In the genomic region with DNA sequence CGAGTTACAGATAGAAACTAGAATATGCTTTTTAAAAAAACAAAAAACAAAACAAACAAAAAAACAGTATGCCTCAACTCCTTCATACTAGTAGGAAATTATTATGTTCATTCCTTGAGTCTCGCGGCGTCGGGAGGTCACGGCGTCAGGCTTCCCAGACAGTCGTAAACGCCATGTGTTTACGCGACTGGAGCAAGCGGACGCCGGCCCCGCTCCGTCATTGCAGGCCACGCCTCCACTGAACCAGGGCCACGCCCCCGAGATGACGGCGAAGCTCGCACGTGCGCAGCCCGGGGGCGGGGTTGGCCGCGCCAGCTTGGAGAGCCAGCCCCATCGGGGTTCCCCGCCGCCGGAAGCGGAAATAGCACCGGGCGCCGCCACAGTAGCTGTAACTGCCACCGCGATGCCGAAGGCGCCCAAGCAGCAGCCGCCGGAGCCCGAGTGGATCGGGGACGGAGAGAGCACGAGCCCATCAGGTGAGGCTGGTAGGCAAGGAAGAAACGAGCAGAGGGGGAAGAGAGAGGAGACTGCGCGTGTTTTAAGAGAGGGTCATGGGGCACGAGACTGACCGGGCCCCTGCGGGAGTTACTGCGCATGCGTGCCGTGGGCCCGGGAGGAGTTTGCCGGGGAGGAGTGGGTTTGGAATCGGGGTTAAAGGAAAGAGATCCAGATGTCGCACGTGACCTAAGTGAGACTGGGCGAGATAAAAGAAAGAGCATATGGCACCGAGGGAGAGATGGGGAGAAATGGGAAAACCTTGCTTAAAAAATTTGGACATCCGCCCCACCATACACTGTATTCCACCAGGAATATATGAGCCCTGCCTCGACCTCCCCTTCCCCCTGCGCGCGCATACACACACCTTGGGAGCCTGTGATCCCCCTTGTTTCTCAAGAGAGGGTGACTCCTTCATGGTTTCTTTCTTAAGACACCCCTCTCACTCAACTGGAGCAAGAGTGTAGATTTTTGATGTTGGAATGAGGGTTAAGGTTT, we compare ENCODE assay signal across 8 cellular contexts. TPM values are rescaled to one million over a fixed set of nuclear protein-coding genes. Genes with fewer than 3 reads are reported as not detected.
DNase-seq lines count a peak whose midpoint lies in the region; ATAC-seq and TF ChIP-seq lines count a peak whose summit lies in the region.

A gene (plus strand): TSS at position 358 of the 993 bp plus-strand sequence. CDS start 46 bp downstream, at position 404.

- in situ Hi-C loops in KBM-7 (cut with MboI; ENCODE audit: low pct_unique_long_range_greater_than_20kb, low sequenced_read_pairs) = no loop called here

- H3K27ac ChIP-seq in mucosa of rectum (ENCODE audit: low read depth in 2 of 2, low read length in 2 of 2) = peak within 1 kb of the TSS; percentile 88 to 94

- TF ChIP-seq CTCF in epithelial cell of proximal tubule (conservative IDR thresholded peaks at IDR 0.05; ENCODE audit: low read depth, low read length) = no peak

- H3K4me3 ChIP-seq in epithelial cell of proximal tubule (ENCODE audit: low read depth, low read length) (peak within 1 kb of the TSS; percentile 81), mucosa of rectum (ENCODE audit: low read length in 2 of 2) (peak within 1 kb of the TSS; percentile 87 to 97)

- H3K4me1 Mint-ChIP-seq in activated T-cell treated with anti-CD3 and anti-CD28 coated beads, Interleukin-2, amount 50 U/mL, for 24 hours (ENCODE audit: low read depth) = peaks cover 72% of the 10 kb centered on the region

- H3K9me3 ChIP-seq in mucosa of rectum (ENCODE audit: control insufficient read depth in 2 of 2, low read length in 2 of 2) = no peaks in the 10 kb centered on the region

- H3K4me3 Mint-ChIP-seq in activated T-cell treated with anti-CD3 and anti-CD28 coated beads, Interleukin-2, amount 50 U/mL, for 24 hours = peak within 1 kb of the TSS; percentile 97

- no peaks in the 10 kb centered on the region for H3K9me3 Mint-ChIP-seq in activated T-cell treated with anti-CD3 and anti-CD28 coated beads, Interleukin-2, amount 50 U/mL, for 24 hours

- DNase-seq in DMS153 treated with DMSO at 0.1 percent for 48 hours (lab: John Stamatoyannopoulos, UW; ENCODE audit: unreplicated experiment) (peak; percentile 94), KBM-7 (peak; percentile 98), epithelial cell of proximal tubule (ENCODE audit: low read depth) (peak; percentile 38)
- peak; percentile 100 for DNase-seq in activated T-cell treated with anti-CD3 and anti-CD28 coated beads, Interleukin-2, amount 50 U/mL, for 24 hours
- peak; percentile 100 for DNase-seq in stimulated activated CD8-positive, alpha-beta memory T cell treated with anti-CD3 and anti-CD28 coated beads, Interleukin-4, amount 100 ng/mL, for 48 hours

- no peaks in the 10 kb centered on the region for H3K27me3 Mint-ChIP-seq in activated T-cell treated with anti-CD3 and anti-CD28 coated beads, Interleukin-2, amount 50 U/mL, for 24 hours

- peak within 1 kb of the TSS; percentile 99 for H3K27ac Mint-ChIP-seq in activated T-cell treated with anti-CD3 and anti-CD28 coated beads, Interleukin-2, amount 50 U/mL, for 24 hours

- no peaks in the 10 kb centered on the region for H3K27me3 ChIP-seq in mucosa of rectum (ENCODE audit: control insufficient read depth in 2 of 2, insufficient read depth in 2 of 2, low read length in 2 of 2)

- H3K36me3 Mint-ChIP-seq in activated T-cell treated with anti-CD3 and anti-CD28 coated beads, Interleukin-2, amount 50 U/mL, for 24 hours (ENCODE audit: low read depth) = peaks cover 52% of the 10 kb centered on the region

- ATAC-seq in GM21717 (IDR thresholded peaks at IDR 0.05; ENCODE audit: unreplicated experiment) = peak; percentile 83

- H3K4me1 ChIP-seq in mucosa of rectum (ENCODE audit: control insufficient read depth in 2 of 2, insufficient read depth in 2 of 2, low read length in 2 of 2) = peaks cover 15 to 25% of the 10 kb centered on the region in 2 donors

- H3K36me3 ChIP-seq in mucosa of rectum (ENCODE audit: control insufficient read depth in 2 of 2, insufficient read depth in 2 of 2, low read length in 2 of 2) = peaks cover 0 to 4% of the 10 kb centered on the region in 2 donors

- peak within 1 kb of the TSS; percentile 79 to 90 for H3K9ac ChIP-seq in mucosa of rectum (ENCODE audit: low read depth in 1 of 2, low read length in 2 of 2)

TF ChIP-seq in PFSK-1, 5 proteins besides CTCF, POLR2A, EP300 and RAD21:
- TF ChIP-seq FOXP2 (optimal IDR thresholded peaks at IDR 0.05; ENCODE audit: borderline replicate concordance, extremely low read depth, extremely low read length, insufficient read depth) = peak; percentile 100
- TF ChIP-seq, protein P1, sequence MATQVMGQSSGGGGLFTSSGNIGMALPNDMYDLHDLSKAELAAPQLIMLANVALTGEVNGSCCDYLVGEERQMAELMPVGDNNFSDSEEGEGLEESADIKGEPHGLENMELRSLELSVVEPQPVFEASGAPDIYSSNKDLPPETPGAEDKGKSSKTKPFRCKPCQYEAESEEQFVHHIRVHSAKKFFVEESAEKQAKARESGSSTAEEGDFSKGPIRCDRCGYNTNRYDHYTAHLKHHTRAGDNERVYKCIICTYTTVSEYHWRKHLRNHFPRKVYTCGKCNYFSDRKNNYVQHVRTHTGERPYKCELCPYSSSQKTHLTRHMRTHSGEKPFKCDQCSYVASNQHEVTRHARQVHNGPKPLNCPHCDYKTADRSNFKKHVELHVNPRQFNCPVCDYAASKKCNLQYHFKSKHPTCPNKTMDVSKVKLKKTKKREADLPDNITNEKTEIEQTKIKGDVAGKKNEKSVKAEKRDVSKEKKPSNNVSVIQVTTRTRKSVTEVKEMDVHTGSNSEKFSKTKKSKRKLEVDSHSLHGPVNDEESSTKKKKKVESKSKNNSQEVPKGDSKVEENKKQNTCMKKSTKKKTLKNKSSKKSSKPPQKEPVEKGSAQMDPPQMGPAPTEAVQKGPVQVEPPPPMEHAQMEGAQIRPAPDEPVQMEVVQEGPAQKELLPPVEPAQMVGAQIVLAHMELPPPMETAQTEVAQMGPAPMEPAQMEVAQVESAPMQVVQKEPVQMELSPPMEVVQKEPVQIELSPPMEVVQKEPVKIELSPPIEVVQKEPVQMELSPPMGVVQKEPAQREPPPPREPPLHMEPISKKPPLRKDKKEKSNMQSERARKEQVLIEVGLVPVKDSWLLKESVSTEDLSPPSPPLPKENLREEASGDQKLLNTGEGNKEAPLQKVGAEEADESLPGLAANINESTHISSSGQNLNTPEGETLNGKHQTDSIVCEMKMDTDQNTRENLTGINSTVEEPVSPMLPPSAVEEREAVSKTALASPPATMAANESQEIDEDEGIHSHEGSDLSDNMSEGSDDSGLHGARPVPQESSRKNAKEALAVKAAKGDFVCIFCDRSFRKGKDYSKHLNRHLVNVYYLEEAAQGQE (IDR thresholded peaks at IDR 0.05; ENCODE audit: insufficient read depth in 1 of 2, low read depth in 2 of 2, low read length in 2 of 2) = 0 out of 4 replicates have a peak, but pooled peaks of 1 of the 2 experiments have one; percentile 33
- 0 out of 2 replicates have a peak, but pooled peaks have one; percentile 40 for TF ChIP-seq SIN3A (IDR thresholded peaks at IDR 0.05; ENCODE audit: borderline replicate concordance, insufficient read depth, low read length)
- TF ChIP-seq POLR2AphosphoS5 (IDR thresholded peaks at IDR 0.05; ENCODE audit: low read depth, low read length) = peak; percentile 99
- TF ChIP-seq TAF1 (IDR thresholded peaks at IDR 0.05; ENCODE audit: borderline replicate concordance, insufficient read depth, low read length) = peak; percentile 67; the same call in 1 of the 2 replicates

RNA-seq across cellular contexts. Expression of the gene that starts here (rescaled TPM):
- 115 TPM for polyA plus RNA-seq in PFSK-1 (2012; ENCODE audit: insufficient read length, low read depth)
- 49.0 and 70.5 TPM in 2 replicates for total RNA-seq in epithelial cell of proximal tubule

Comparison
In these comparisons a context has a peak if more than half of its experiments do, and no peak if none do; other contexts are left out.
1. Peak in every context shown above with its lines: DNase-seq, ATAC-seq, H3K4me3 ChIP-seq and H3K27ac ChIP-seq.
2. DNase-seq: peak in every context shown above with its lines; median percentile 100 in activated T-cell treated with anti-CD3 and anti-CD28 coated beads, Interleukin-2, amount 50 U/mL, for 24 hours; 100 in stimulated activated CD8-positive, alpha-beta memory T cell treated with anti-CD3 and anti-CD28 coated beads, Interleukin-4, amount 100 ng/mL, for 48 hours; 98 in KBM-7; 94 in DMS153 treated with DMSO at 0.1 percent for 48 hours; 38 in epithelial cell of proximal tubule.